17 cellular contexts compared by ENCODE assay signal in the genomic region with DNA sequence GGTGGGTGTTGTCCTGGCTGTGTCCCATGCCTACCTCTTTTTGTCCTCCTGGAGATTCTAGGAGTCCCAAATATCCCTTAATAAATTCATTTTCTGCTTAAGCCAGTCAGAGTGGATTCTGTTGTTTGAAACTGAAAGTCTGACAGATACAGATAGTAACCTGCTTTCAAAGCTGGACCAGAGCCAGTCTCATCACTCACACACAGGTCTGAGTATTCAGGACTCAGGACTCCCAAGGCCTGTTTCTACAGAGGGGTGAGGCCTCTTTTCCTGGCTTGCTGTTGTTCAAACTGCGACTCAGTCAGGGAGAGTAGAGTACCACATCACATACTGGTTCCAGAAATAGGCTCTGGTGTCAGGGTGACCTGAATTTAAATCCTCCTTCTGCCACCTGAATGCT.
"Had no signal": no experiment of that assay in that cellular context is flagged by ENCODE, and none has a peak within 500 bp of the region (broad histone marks: within the 10 kb centered on the region; RNA-seq: fewer than 3 reads in every experiment).

No MANE protein-coding gene starts in this region.

- H3K27me3 ChIP-seq: tibial nerve had no signal

- H3K36me3 Mint-ChIP-seq: activated CD4-positive, alpha-beta memory T cell treated with anti-CD3 and anti-CD28 coated beads for 36 hours; activated naive CD8-positive, alpha-beta T cell treated with anti-CD3 and anti-CD28 coated beads, Interleukin-2, amount 10 ng/mL, durations not matched to agents 7 days and 5 days; brain had no signal

- ATAC-seq: activated CD4-positive, CD25-positive, alpha-beta regulatory T cell treated with anti-CD3 and anti-CD28 coated beads, Interleukin-2, amount 50 U/mL, for 24 hours; left ventricle myocardium superior had no signal

- H3K9me3 Mint-ChIP-seq: activated CD4-positive, alpha-beta memory T cell treated with anti-CD3 and anti-CD28 coated beads for 36 hours; activated naive CD8-positive, alpha-beta T cell treated with anti-CD3 and anti-CD28 coated beads, Interleukin-2, amount 10 ng/mL, durations not matched to agents 7 days and 5 days; activated T-cell treated with anti-CD3 and anti-CD28 coated beads, Interleukin-2, amount 50 U/mL, for 24 hours; nephron progenitor cell had no signal

- H3K9me3 ChIP-seq: tibial nerve had no signal

- H3K36me3 ChIP-seq: tibial nerve had no signal

- H3K4me1 ChIP-seq: tibial nerve had no signal

- H3K4me3 Mint-ChIP-seq: activated CD4-positive, alpha-beta memory T cell treated with anti-CD3 and anti-CD28 coated beads for 36 hours; activated naive CD8-positive, alpha-beta T cell treated with anti-CD3 and anti-CD28 coated beads, Interleukin-2, amount 10 ng/mL, durations not matched to agents 7 days and 5 days; activated T-cell treated with anti-CD3 and anti-CD28 coated beads, Interleukin-2, amount 50 U/mL, for 24 hours; brain; nephron progenitor cell had no signal

- DNase-seq: activated CD4-positive, alpha-beta memory T cell treated with anti-CD3 and anti-CD28 coated beads for 36 hours; activated gamma-delta T cell; activated naive CD8-positive, alpha-beta T cell treated with anti-CD3 and anti-CD28 coated beads, Interleukin-2, amount 10 ng/mL, durations not matched to agents 7 days and 5 days; activated T-cell treated with anti-CD3 and anti-CD28 coated beads, Interleukin-2, amount 50 U/mL, for 24 hours; cortex of kidney; effector CD8-positive, alpha-beta T cell; foreskin melanocyte; kidney glomerular epithelial cell; left ventricle myocardium superior; mesendoderm; nephron progenitor cell; occipital lobe; stimulated activated naive CD4-positive, alpha-beta T cell; substantia nigra had no signal

- H3K27me3 Mint-ChIP-seq: activated CD4-positive, alpha-beta memory T cell treated with anti-CD3 and anti-CD28 coated beads for 36 hours; activated naive CD8-positive, alpha-beta T cell treated with anti-CD3 and anti-CD28 coated beads, Interleukin-2, amount 10 ng/mL, durations not matched to agents 7 days and 5 days; activated T-cell treated with anti-CD3 and anti-CD28 coated beads, Interleukin-2, amount 50 U/mL, for 24 hours had no signal

- H3K4me1 Mint-ChIP-seq: activated naive CD8-positive, alpha-beta T cell treated with anti-CD3 and anti-CD28 coated beads, Interleukin-2, amount 10 ng/mL, durations not matched to agents 7 days and 5 days had no signal

- H3K27ac ChIP-seq: tibial nerve had no signal

- H3K27ac Mint-ChIP-seq: activated CD4-positive, alpha-beta memory T cell treated with anti-CD3 and anti-CD28 coated beads for 36 hours; activated naive CD8-positive, alpha-beta T cell treated with anti-CD3 and anti-CD28 coated beads, Interleukin-2, amount 10 ng/mL, durations not matched to agents 7 days and 5 days; activated T-cell treated with anti-CD3 and anti-CD28 coated beads, Interleukin-2, amount 50 U/mL, for 24 hours; nephron progenitor cell had no signal

- H3K4me3 ChIP-seq: tibial nerve had no signal
